In genomic region chr19:15776264-15776663, GRCh38 we compare ENCODE assay signal across 19 cellular contexts. TPM values are rescaled to one million over a fixed set of nuclear protein-coding genes. Genes with fewer than 3 reads are reported as not detected.
DNase-seq lines count a peak whose midpoint lies in the region; ATAC-seq and TF ChIP-seq lines count a peak whose summit lies in the region.
"Had no signal": no experiment of that assay in that cellular context is flagged by ENCODE, and none has a peak within 500 bp of the region (broad histone marks: within the 10 kb centered on the region; RNA-seq: fewer than 3 reads in every experiment).

No MANE protein-coding gene starts in this region.

- H3K27ac ChIP-seq in esophagus muscularis mucosa (replicated peaks in 1 of 4) (no peak overlapping the region), upper lobe of right lung (no peak overlapping the region), OCI-LY7 (ENCODE audit: low read depth, low read length, poor library complexity, severe bottlenecking) (no peak overlapping the region)
- H3K27ac ChIP-seq: BLaER1 had no signal

- no TSS peak for BruUV-seq in OCI-LY7 (replicated peaks; lab: Mats Ljungman, UMichigan)

- H3K4me2 ChIP-seq in OCI-LY7 (ENCODE audit: low read length) = no peak overlapping the region
- H3K4me2 ChIP-seq: BLaER1 had no signal

- H3K4me3 Mint-ChIP-seq in osteocyte (ENCODE audit: unreplicated experiment) = no peak overlapping the region
- H3K4me3 Mint-ChIP-seq in type B pancreatic cell = no peak overlapping the region
- H3K4me3 Mint-ChIP-seq: CD14-positive monocyte; CD4-positive, alpha-beta T cell; CD8-positive, alpha-beta T cell had no signal

- peaks cover 0 to 18% (median 0%) of the 10 kb centered on the region in 4 donors for H3K36me3 ChIP-seq in esophagus muscularis mucosa
- H3K36me3 ChIP-seq in upper lobe of right lung = no peaks in the 10 kb centered on the region
- H3K36me3 ChIP-seq in OCI-LY7 (ENCODE audit: insufficient read depth, low read length) = no peaks in the 10 kb centered on the region
- H3K36me3 ChIP-seq: BE2C, BLaER1 had no signal

- no peak for TF ChIP-seq EP300 in esophagus muscularis mucosa (IDR thresholded peaks at IDR 0.05)

- H3K9me3 ChIP-seq in esophagus muscularis mucosa = no peaks in the 10 kb centered on the region
- H3K9me3 ChIP-seq in upper lobe of right lung = no peaks in the 10 kb centered on the region
- no peaks in the 10 kb centered on the region for H3K9me3 ChIP-seq in OCI-LY7 (ENCODE audit: low read length)
- H3K9me3 ChIP-seq: BE2C, BLaER1, Caco-2 had no signal

- H3K4me3 ChIP-seq in esophagus muscularis mucosa (no peak overlapping the region), upper lobe of right lung (no peak overlapping the region), OCI-LY7 (ENCODE audit: low read depth, low read length, poor library complexity, severe bottlenecking) (no peak overlapping the region)
- H3K4me3 ChIP-seq: BLaER1 had no signal

- no peaks in the 10 kb centered on the region for H4K20me1 ChIP-seq in OCI-LY7 (ENCODE audit: insufficient read depth, low read length)
- H4K20me1 ChIP-seq: BLaER1 had no signal

- H3K9me3 Mint-ChIP-seq in osteocyte (ENCODE audit: unreplicated experiment) (peaks cover 32% of the 10 kb centered on the region), type B pancreatic cell (no peaks in the 10 kb centered on the region)
- H3K9me3 Mint-ChIP-seq: CD4-positive, alpha-beta T cell; CD8-positive, alpha-beta T cell had no signal

- intact Hi-C loops in esophagus muscularis mucosa (cut with DNase I) (no loop called here), upper lobe of right lung (cut with DNase I) (no loop called here), OCI-LY7 (cut with micrococcal nuclease; ENCODE audit: unreplicated experiment) (no loop called here)

- no peak overlapping the region for H2AFZ ChIP-seq in OCI-LY7 (ENCODE audit: low read length)

- TF ChIP-seq POLR2A in esophagus muscularis mucosa (IDR thresholded peaks at IDR 0.05; ENCODE audit: low read depth) = no peak

- H3K4me1 Mint-ChIP-seq in osteocyte (ENCODE audit: unreplicated experiment) = no peaks in the 10 kb centered on the region
- no peaks in the 10 kb centered on the region for H3K4me1 Mint-ChIP-seq in type B pancreatic cell (ENCODE audit: unreplicated experiment)
- H3K4me1 Mint-ChIP-seq: CD14-positive monocyte had no signal

- 93% methylated on average over 4 of the region's 4 CpGs for WGBS in esophagus muscularis mucosa

- TF ChIP-seq CTCF in esophagus muscularis mucosa (IDR thresholded peaks at IDR 0.05) = no peak
- TF ChIP-seq CTCF in osteocyte (IDR thresholded peaks at IDR 0.05) = no peak
- no peak for TF ChIP-seq CTCF in upper lobe of right lung (IDR thresholded peaks at IDR 0.05)
- TF ChIP-seq CTCF in type B pancreatic cell (conservative IDR thresholded peaks at IDR 0.05) = no peak
- TF ChIP-seq CTCF in OCI-LY7 (conservative IDR thresholded peaks at IDR 0.05; ENCODE audit: low read length) = no peak

- H3K4me1 ChIP-seq in esophagus muscularis mucosa (peaks cover 20 to 42% (median 26%) of the 10 kb centered on the region in 4 donors), upper lobe of right lung (peaks cover 9% of the 10 kb centered on the region), OCI-LY7 (ENCODE audit: insufficient read depth, low read length, poor library complexity, severe bottlenecking) (no peaks in the 10 kb centered on the region)
- H3K4me1 ChIP-seq: BE2C, BLaER1, Caco-2 had no signal

- POLR2A ChIA-PET in OCI-LY7 (lab: Charles Lee) = no interaction called here

- no peak overlapping the region for H3K27ac Mint-ChIP-seq in osteocyte (ENCODE audit: unreplicated experiment)
- H3K27ac Mint-ChIP-seq in type B pancreatic cell = no peak overlapping the region
- H3K27ac Mint-ChIP-seq: CD14-positive monocyte; CD4-positive, alpha-beta T cell; CD8-positive, alpha-beta T cell had no signal

- no peak for ATAC-seq in upper lobe of right lung
- ATAC-seq: CD8-positive, alpha-beta T cell had no signal

- DNase-seq in esophagus muscularis mucosa (ENCODE audit: extremely low spot score) (peak; percentile 68), osteocyte (ENCODE audit: extremely low spot score, unreplicated experiment) (peak; percentile 48), upper lobe of right lung (peak; percentile 10), type B pancreatic cell (ENCODE audit: extremely low spot score, unreplicated experiment) (no peak), epidermal melanocyte (ENCODE audit: insufficient read length, low spot score) (no peak), OCI-LY7 (ENCODE audit: low spot score) (no peak)
- DNase-seq: 8988T; ACHN; BE2C; C1 segment of cervical spinal cord; Caco-2; Calu3; CD4-positive, alpha-beta T cell; CD8-positive, alpha-beta T cell; DMS79 treated with DMSO at 0.1 percent for 48 hours; GF-D8 had no signal

- H3K9me2 ChIP-seq in OCI-LY7 (ENCODE audit: insufficient read depth, low read length) = no peaks in the 10 kb centered on the region

- H3K27me3 Mint-ChIP-seq in osteocyte (ENCODE audit: unreplicated experiment) (no peaks in the 10 kb centered on the region), type B pancreatic cell (no peaks in the 10 kb centered on the region)

- H3K27me3 ChIP-seq in esophagus muscularis mucosa (no peaks in the 10 kb centered on the region), upper lobe of right lung (no peaks in the 10 kb centered on the region)
- H3K27me3 ChIP-seq: BE2C, BLaER1 had no signal

- no peaks in the 10 kb centered on the region for H3K36me3 Mint-ChIP-seq in osteocyte (ENCODE audit: unreplicated experiment)
- H3K36me3 Mint-ChIP-seq in type B pancreatic cell = no peaks in the 10 kb centered on the region
- H3K36me3 Mint-ChIP-seq: CD14-positive monocyte; CD8-positive, alpha-beta T cell had no signal

- no peaks in the 10 kb centered on the region for H3K79me2 ChIP-seq in OCI-LY7 (ENCODE audit: insufficient read depth, low read depth, low read length)

- CTCF ChIA-PET in OCI-LY7 (lab: Charles Lee; ENCODE audit: unreplicated experiment) = no interaction called here

RNA-seq across cellular contexts. Expression of gene OR10H5, which starts 11.2 kb away (rescaled TPM):
- under 1 TPM in 1 of 4 donors, not detected in 3; 0.06 TPM for total RNA-seq in esophagus muscularis mucosa
- not detected in 2 replicates for total RNA-seq in osteocyte
- not detected for total RNA-seq in upper lobe of right lung
- not detected in 2 replicates for total RNA-seq in type B pancreatic cell (ENCODE audit: low replicate concordance)
- not detected in 2 replicates for total RNA-seq in OCI-LY7 (2014; rRNA removed; shearing (Covaris generic))
- total RNA-seq in OCI-LY7 (2022) = not detected in 2 replicates
- total RNA-seq: A673; Caco-2; Calu3; CD4-positive, alpha-beta T cell; CD8-positive, alpha-beta T cell had no signal

RNA-seq across cellular contexts. Expression of gene OR10H3, which starts 38.5 kb away (rescaled TPM):
- total RNA-seq in esophagus muscularis mucosa (not detected), osteocyte (not detected in 2 replicates), upper lobe of right lung (not detected), type B pancreatic cell (ENCODE audit: low replicate concordance) (not detected in 2 replicates), OCI-LY7 (2022) (not detected in 2 replicates)
- total RNA-seq in OCI-LY7 (2014; rRNA removed; shearing (Covaris generic)) = not detected in 2 replicates
- total RNA-seq: A673; Caco-2; Calu3; CD4-positive, alpha-beta T cell; CD8-positive, alpha-beta T cell had no signal

RNA-seq across cellular contexts. Expression of gene OR10H1, which starts 39.2 kb away (rescaled TPM):
- total RNA-seq in esophagus muscularis mucosa (not detected), osteocyte (not detected in 2 replicates), upper lobe of right lung (not detected), type B pancreatic cell (ENCODE audit: low replicate concordance) (not detected in 2 replicates), OCI-LY7 (2022) (0.11 TPM in 1 of 2 replicates, not detected in the other)
- not detected in 2 replicates for total RNA-seq in OCI-LY7 (2014; rRNA removed; shearing (Covaris generic))
- total RNA-seq: A673; Caco-2; CD8-positive, alpha-beta T cell had no signal

RNA-seq across cellular contexts. Expression of gene OR10H2, which starts 48.4 kb away (rescaled TPM):
- total RNA-seq in esophagus muscularis mucosa (not detected), osteocyte (not detected in 2 replicates), upper lobe of right lung (not detected), type B pancreatic cell (ENCODE audit: low replicate concordance) (not detected in 2 replicates), OCI-LY7 (2022) (not detected in 2 replicates)
- total RNA-seq in OCI-LY7 (2014; rRNA removed; shearing (Covaris generic)) = not detected in 2 replicates
- total RNA-seq: A673; Caco-2; Calu3; CD4-positive, alpha-beta T cell; CD8-positive, alpha-beta T cell had no signal

Comparison
In these comparisons a context has a peak if more than half of its experiments do, and no peak if none do; other contexts are left out.
1. DNase-seq: peak in esophagus muscularis mucosa (single experiment), osteocyte (single experiment) and upper lobe of right lung (single experiment); none in type B pancreatic cell (single experiment), epidermal melanocyte (single experiment) and OCI-LY7 (single experiment).